ENCODE assay signal across 8 cellular contexts in genomic region chrY:15424633-15425259, GRCh38.
DNase-seq lines count a peak whose midpoint lies in the region; ATAC-seq, FAIRE-seq and TF ChIP-seq lines count a peak whose summit lies in the region.

No MANE protein-coding gene starts in this region.

- peak overlapping the region; percentile 81 for H3K4me3 Mint-ChIP-seq in activated naive CD8-positive, alpha-beta T cell treated with anti-CD3 and anti-CD28 coated beads for 36 hours

- H3K27me3 ChIP-seq in mucosa of stomach (ENCODE audit: control insufficient read depth, insufficient read depth, low read length) (no peaks in the 10 kb centered on the region), ascending aorta (no peaks in the 10 kb centered on the region)

- H3K27me3 Mint-ChIP-seq in activated naive CD8-positive, alpha-beta T cell treated with anti-CD3 and anti-CD28 coated beads for 36 hours: no peaks in the 10 kb centered on the region

- peak overlapping the region; percentile 25 for H3K4me3 ChIP-seq in mucosa of stomach (ENCODE audit: low read length)
- no peak overlapping the region for H3K4me3 ChIP-seq in ascending aorta

- H3K9ac ChIP-seq in mucosa of stomach (ENCODE audit: low read length): peak overlapping the region; percentile 74

- H3K4me1 ChIP-seq in mucosa of stomach (ENCODE audit: control insufficient read depth, insufficient read depth, low read length) (peaks cover 14% of the 10 kb centered on the region), ascending aorta (no peaks in the 10 kb centered on the region)

- H3K9me3 ChIP-seq in mucosa of stomach (ENCODE audit: control insufficient read depth, low read length) (no peaks in the 10 kb centered on the region), ascending aorta (no peaks in the 10 kb centered on the region)

- H3K36me3 Mint-ChIP-seq in activated naive CD8-positive, alpha-beta T cell treated with anti-CD3 and anti-CD28 coated beads for 36 hours: no peaks in the 10 kb centered on the region

- FAIRE-seq in GM12892 (lab: Jason Lieb, UNC): no peak

- DNase-seq in GM03348 (ENCODE audit: low spot score) (peak; percentile 9), GM12892 (ENCODE audit: insufficient read length) (no peak), SIG-M5 treated with dmso at 0.1 percent for 504 hours (lab: John Stamatoyannopoulos, UW; ENCODE audit: unreplicated experiment) (no peak), ascending aorta (ENCODE audit: low spot score in 2 of 2) (no peak)
- DNase-seq in activated naive CD8-positive, alpha-beta T cell treated with anti-CD3 and anti-CD28 coated beads for 36 hours: peak; percentile 0

- peaks cover 16% of the 10 kb centered on the region for H3K9me3 Mint-ChIP-seq in activated naive CD8-positive, alpha-beta T cell treated with anti-CD3 and anti-CD28 coated beads for 36 hours

- ATAC-seq in HG02884 (IDR thresholded peaks at IDR 0.05; ENCODE audit: unreplicated experiment) (peak; percentile 89), HG02970 (IDR thresholded peaks at IDR 0.05; ENCODE audit: low FRiP score, unreplicated experiment) (no peak)

- no peaks in the 10 kb centered on the region for H3K36me3 ChIP-seq in mucosa of stomach (ENCODE audit: control insufficient read depth, insufficient read depth, low read length)
- no peaks in the 10 kb centered on the region for H3K36me3 ChIP-seq in ascending aorta

- no peak for TF ChIP-seq CTCF in ascending aorta (IDR thresholded peaks at IDR 0.05)

- no peak for TF ChIP-seq POLR2A in GM12892 (IDR thresholded peaks at IDR 0.05; ENCODE audit: low read depth, low read length)

- no peak overlapping the region for H3K27ac ChIP-seq in ascending aorta

- peaks cover 17% of the 10 kb centered on the region for H3K4me1 Mint-ChIP-seq in activated naive CD8-positive, alpha-beta T cell treated with anti-CD3 and anti-CD28 coated beads for 36 hours

- H3K27ac Mint-ChIP-seq in activated naive CD8-positive, alpha-beta T cell treated with anti-CD3 and anti-CD28 coated beads for 36 hours: peak overlapping the region; percentile 92

- intact Hi-C loops in ascending aorta (cut with DNase I): no loop called here

Comparison
In these comparisons a context has a peak if more than half of its experiments do, and no peak if none do; other contexts are left out.
1. DNase-seq: peak in GM03348 (single experiment) and activated naive CD8-positive, alpha-beta T cell treated with anti-CD3 and anti-CD28 coated beads for 36 hours (single experiment); none in GM12892 (single experiment), SIG-M5 treated with dmso at 0.1 percent for 504 hours (single experiment) and ascending aorta (0 of 2).